12 cellular contexts compared by ENCODE assay signal in the genomic region with DNA sequence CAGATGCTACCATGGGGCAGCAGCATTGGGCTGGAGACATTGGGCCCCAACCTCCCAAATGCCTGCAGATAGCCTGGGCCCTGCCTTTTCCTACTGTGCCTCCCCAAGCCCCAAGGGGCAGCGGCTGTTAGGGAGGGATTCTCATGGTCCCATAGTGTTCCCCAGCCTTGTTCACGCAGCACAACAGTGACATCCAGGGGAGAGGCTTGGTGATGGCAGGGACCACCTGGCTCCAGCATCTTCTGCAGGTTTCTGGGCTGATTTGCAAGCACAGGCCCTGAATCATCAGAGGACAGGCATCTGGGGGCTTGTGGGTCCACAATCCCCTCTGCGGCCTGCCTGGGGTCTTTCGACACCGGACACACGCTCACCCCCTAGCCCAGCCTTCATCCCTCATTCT.
DNase-seq lines count a peak whose midpoint lies in the region; ATAC-seq, FAIRE-seq and TF ChIP-seq lines count a peak whose summit lies in the region.
"Had no signal": no experiment of that assay in that cellular context is flagged by ENCODE, and none has a peak within 500 bp of the region (broad histone marks: within the 10 kb centered on the region; RNA-seq: fewer than 3 reads in every experiment).

No MANE protein-coding gene starts in this region.

- H4K20me1 ChIP-seq in hepatocyte (ENCODE audit: insufficient read depth, poor library complexity, severe bottlenecking) = no peaks in the 10 kb centered on the region

- 0 out of 3 replicates have a peak, but pooled peaks cover 2% of the 10 kb centered on the region for H3K4me1 ChIP-seq in A549
- H3K4me1 ChIP-seq in hepatocyte (ENCODE audit: insufficient read depth) = peaks cover 17% of the 10 kb centered on the region

- POLR2A ChIA-PET in A549 (lab: Yijun Ruan, JAX) = no interaction called here

- no peak for TF ChIP-seq EP300 in A549 (IDR thresholded peaks at IDR 0.05)

- no peak overlapping the region for H2AFZ ChIP-seq in hepatocyte

- no peaks in the 10 kb centered on the region for H3K9me2 ChIP-seq in hepatocyte (replicated peaks; ENCODE audit: insufficient read depth)

- peak; percentile 42; a peak in 3 of 6 replicates for ATAC-seq in A549
- no peak for ATAC-seq in HG03520 (IDR thresholded peaks at IDR 0.05; ENCODE audit: unreplicated experiment)
- ATAC-seq: activated naive CD4-positive, alpha-beta T cell treated with anti-CD3 and anti-CD28 coated beads, Interleukin-2, amount 50 U/mL, for 72 hours had no signal

- 0 out of 5 replicates have a peak, but pooled peaks have one; percentile 19 to 24 for TF ChIP-seq RAD21 in A549 (conservative IDR thresholded peaks at IDR 0.05 in 1 of 2, IDR thresholded peaks at IDR 0.05 in 1 of 2)

- H3K36me3 ChIP-seq in hepatocyte (replicated peaks; ENCODE audit: insufficient read depth, low read depth) = no peaks in the 10 kb centered on the region
- H3K36me3 ChIP-seq: esophagus squamous epithelium had no signal

- H3K27me3 ChIP-seq in hepatocyte = no peaks in the 10 kb centered on the region
- H3K27me3 ChIP-seq: esophagus squamous epithelium had no signal

- peaks cover 2% of the 10 kb centered on the region for H3K79me2 ChIP-seq in hepatocyte

- H3K27ac ChIP-seq in A549 (no peak overlapping the region), VCaP (no peak overlapping the region), hepatocyte (peak overlapping the region; percentile 24)

- 96% methylated on average over 6 of the region's 6 CpGs for WGBS in A549 (ENCODE audit: missing lambda C conversion rate)
- 83% methylated on average over 6 of the region's 6 CpGs for WGBS in hepatocyte (ENCODE audit: low lambda C conversion rate, missing lambda C conversion rate)

- DNase-seq in A549 (ENCODE audit: low read depth in 1 of 2, low spot score in 1 of 2) = no peak
- DNase-seq in hepatocyte (ENCODE audit: low spot score) = no peak
- DNase-seq in effector CD8-positive, alpha-beta T cell (lab: John Stamatoyannopoulos, UW) = no peak
- DNase-seq in stimulated activated naive CD4-positive, alpha-beta T cell treated with Interleukin-2 at 50 U/mL for 16 hours (lab: John Stamatoyannopoulos, UW) = no peak
- DNase-seq in stimulated activated naive CD4-positive, alpha-beta T cell (lab: John Stamatoyannopoulos, UW) = no peak
- DNase-seq: DMS53, esophagus squamous epithelium, NCI-H1436 had no signal

- TF ChIP-seq CTCF in A549 (IDR thresholded peaks at IDR 0.05) = no peak
- TF ChIP-seq CTCF in GM12875 (IDR thresholded peaks at IDR 0.05; ENCODE audit: borderline replicate concordance, insufficient read depth, low read depth, low read length) = 0 out of 2 replicates have a peak, but pooled peaks have one; percentile 1
- peak; percentile 33 for TF ChIP-seq CTCF in VCaP (conservative IDR thresholded peaks at IDR 0.05)
- TF ChIP-seq CTCF in hepatocyte (IDR thresholded peaks at IDR 0.05; ENCODE audit: poor library complexity) = peak; percentile 29

- no peak overlapping the region for H3K4me3 ChIP-seq in A549
- H3K4me3 ChIP-seq in GM12875 (ENCODE audit: low read depth, low read length) = no peak overlapping the region
- no peak overlapping the region for H3K4me3 ChIP-seq in hepatocyte
- H3K4me3 ChIP-seq: esophagus squamous epithelium had no signal

- FAIRE-seq in A549 (lab: Jason Lieb, UNC) = no peak

- CTCF ChIA-PET in A549 (lab: Yijun Ruan, JAX) = interaction anchor here (1.0 to 2.2 kb wide), 14 partner anchors 9 to 633 kb away, joined by 3 to 20 read pairs (median 4); no protein-coding TSS in a partner anchor

- no peak overlapping the region for H3K4me2 ChIP-seq in A549
- no peak overlapping the region for H3K4me2 ChIP-seq in hepatocyte

- TF ChIP-seq POLR2A in A549 (IDR thresholded peaks at IDR 0.05; ENCODE audit: low read length) = no peak

- H3K9me3 ChIP-seq in A549 = no peaks in the 10 kb centered on the region
- H3K9me3 ChIP-seq in hepatocyte (ENCODE audit: low read depth) = no peaks in the 10 kb centered on the region
- H3K9me3 ChIP-seq: esophagus squamous epithelium had no signal

TF ChIP-seq in A549, 52 proteins besides CTCF, POLR2A, EP300 and RAD21:
- TF ChIP-seq MYC (IDR thresholded peaks at IDR 0.05; ENCODE audit: borderline replicate concordance, low read length) (no peak), CHD2 (IDR thresholded peaks at IDR 0.05; ENCODE audit: low read length, partially characterized antibody) (no peak), POLR2AphosphoS2 (conservative IDR thresholded peaks at IDR 0.05; ENCODE audit: low read length) (no peak), NFE2L2 (conservative IDR thresholded peaks at IDR 0.05; ENCODE audit: low read length) (no peak)
TF ChIP-seq in A549: peak in this region for 0.
